ENCODE assay signal across 8 cellular contexts in genomic region chr6:32190054-32190945, GRCh38. TPM values are rescaled to one million over a fixed set of nuclear protein-coding genes. Genes with fewer than 3 reads are reported as not detected.
DNase-seq lines count a peak whose midpoint lies in the region; ATAC-seq and TF ChIP-seq lines count a peak whose summit lies in the region.

Gene PBX2 (minus strand): TSS chr6:32190202. CDS start chr6:32189915, 287 bp downstream.

- H3K27me3 Mint-ChIP-seq in natural killer cell treated with Interleukin-12 subunit alpha and Interleukin-12 subunit beta and Interleukin-15 and Interleukin-18, amount 100 ng/mL, for 72 hours: no peaks in the 10 kb centered on the region

- H3K4me3 Mint-ChIP-seq in natural killer cell treated with Interleukin-12 subunit alpha and Interleukin-12 subunit beta and Interleukin-15 and Interleukin-18, amount 100 ng/mL, for 72 hours: peak within 1 kb of the TSS; percentile 99

- H3K4me3 ChIP-seq in LNCaP clone FGC (ENCODE audit: low read depth, low read length): peak within 1 kb of the TSS; percentile 76
- H3K4me3 ChIP-seq in fibroblast of pulmonary artery (replicated peaks; ENCODE audit: low read depth, low read length): peak within 1 kb of the TSS; percentile 82

- ATAC-seq in GM21619 (IDR thresholded peaks at IDR 0.05; ENCODE audit: unreplicated experiment): peak; percentile 47
- ATAC-seq in natural killer cell treated with Interleukin-12 subunit alpha and Interleukin-12 subunit beta and Interleukin-15 and Interleukin-18, amount 100 ng/mL, for 72 hours: peak; percentile 82 to 89

- H3K9me3 Mint-ChIP-seq in natural killer cell treated with Interleukin-12 subunit alpha and Interleukin-12 subunit beta and Interleukin-15 and Interleukin-18, amount 100 ng/mL, for 72 hours: no peaks in the 10 kb centered on the region

- peaks cover 21% of the 10 kb centered on the region for H3K36me3 Mint-ChIP-seq in natural killer cell treated with Interleukin-12 subunit alpha and Interleukin-12 subunit beta and Interleukin-15 and Interleukin-18, amount 100 ng/mL, for 72 hours

- peaks cover 64 to 71% of the 10 kb centered on the region in 2 donors for H3K4me1 Mint-ChIP-seq in natural killer cell treated with Interleukin-12 subunit alpha and Interleukin-12 subunit beta and Interleukin-15 and Interleukin-18, amount 100 ng/mL, for 72 hours (ENCODE audit: low read depth in 2 of 2)

- TF ChIP-seq CTCF in LNCaP clone FGC (IDR thresholded peaks at IDR 0.05; ENCODE audit: control insufficient read depth, extremely low read depth, insufficient read depth) (no peak), fibroblast of pulmonary artery (IDR thresholded peaks at IDR 0.05; ENCODE audit: low read length, missing control alignments) (no peak)

- H3K27ac Mint-ChIP-seq in natural killer cell treated with Interleukin-12 subunit alpha and Interleukin-12 subunit beta and Interleukin-15 and Interleukin-18, amount 100 ng/mL, for 72 hours: peak within 1 kb of the TSS; percentile 96 to 98

- DNase-seq in COR-L47 (lab: John Stamatoyannopoulos, UW) (peak; percentile 76), LNCaP clone FGC (ENCODE audit: low read depth) (peak; percentile 62), SHP77 (lab: John Stamatoyannopoulos, UW) (peak; percentile 49 to 71), fibroblast of pulmonary artery (ENCODE audit: low read depth) (peak; percentile 94)
- peak; percentile 77 for DNase-seq in activated effector memory CD4-positive, alpha-beta T cell treated with Interleukin-2 at 50 U/mL for 16 hours
- peak; percentile 91 for DNase-seq in natural killer cell treated with Interleukin-12 subunit alpha and Interleukin-12 subunit beta and Interleukin-15 and Interleukin-18, amount 100 ng/mL, for 72 hours (ENCODE audit: low spot score)
- DNase-seq in stimulated activated naive CD4-positive, alpha-beta T cell treated with Interleukin-2 at 50 U/mL for 16 hours (lab: John Stamatoyannopoulos, UW): peak; percentile 83

RNA-seq across cellular contexts. Expression of gene PBX2, which starts in this region (rescaled TPM):
- 10 to 100 TPM; 64.1 to 89.4 TPM for total RNA-seq in natural killer cell treated with Interleukin-12 subunit alpha and Interleukin-12 subunit beta and Interleukin-15 and Interleukin-18, amount 100 ng/mL, for 72 hours

Comparison
In these comparisons a context has a peak if more than half of its experiments do, and no peak if none do; other contexts are left out.
1. Peak in every context shown above with its lines: DNase-seq, ATAC-seq and H3K4me3 ChIP-seq.